Comparison of ENCODE assay signal across 17 cellular contexts in the genomic region with DNA sequence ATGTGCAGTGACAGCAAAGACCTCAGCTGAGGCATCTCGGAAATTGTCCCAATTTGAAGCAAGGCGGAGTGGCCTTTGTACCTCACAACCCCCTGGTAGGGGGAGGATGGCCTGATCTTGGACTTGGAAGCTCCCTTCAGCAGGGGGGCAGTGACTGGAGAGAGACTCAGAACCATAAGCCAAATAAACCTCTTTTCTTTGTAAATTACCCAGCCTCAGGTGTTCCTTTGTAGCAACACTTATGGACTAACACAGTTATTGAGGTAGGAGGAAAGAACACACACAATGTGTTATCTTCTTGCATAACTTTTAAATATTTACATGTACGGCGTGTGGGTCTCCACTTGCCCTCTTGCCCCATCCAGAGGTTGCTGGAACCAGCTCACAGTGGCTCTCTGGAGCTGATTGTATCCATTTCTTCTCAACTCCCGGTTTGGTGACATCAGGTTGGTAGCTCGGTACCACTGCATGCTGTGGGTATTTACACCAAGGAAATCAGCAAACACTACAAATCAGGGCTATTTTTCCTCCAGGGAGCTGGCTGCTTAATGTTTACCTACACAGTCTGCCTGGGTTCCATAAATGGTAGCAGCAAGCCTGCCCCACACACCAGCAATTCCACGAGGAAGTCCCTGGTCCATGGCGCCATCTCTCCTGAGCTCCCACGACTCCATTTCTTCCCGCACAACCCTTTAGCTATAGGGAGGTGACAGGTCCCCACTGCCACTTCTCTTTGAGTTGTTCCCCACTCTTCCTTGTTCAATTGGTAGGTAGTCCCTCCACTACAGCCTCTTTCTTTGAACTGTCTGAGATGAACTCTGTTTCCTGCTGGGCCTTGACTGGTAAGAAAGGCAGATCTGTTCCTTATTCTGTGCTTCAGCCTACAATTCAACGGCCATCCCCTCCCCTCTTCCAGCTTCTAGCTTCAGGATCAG. TPM values are rescaled to one million over a fixed set of nuclear protein-coding genes. Genes with fewer than 3 reads are reported as not detected.
DNase-seq lines count a peak whose midpoint lies in the region; ATAC-seq and TF ChIP-seq lines count a peak whose summit lies in the region.
"Had no signal": no experiment of that assay in that cellular context is flagged by ENCODE, and none has a peak within 500 bp of the region (broad histone marks: within the 10 kb centered on the region; RNA-seq: fewer than 3 reads in every experiment).

No MANE protein-coding gene starts in this region.

- no peak for TF ChIP-seq POLR2A in right lobe of liver (IDR thresholded peaks at IDR 0.05)

- H3K4me3 Mint-ChIP-seq in WTC11 (no peak overlapping the region), type B pancreatic cell (no peak overlapping the region)
- no peak overlapping the region for H3K4me3 Mint-ChIP-seq in CD8-positive, alpha-beta T cell
- H3K4me3 Mint-ChIP-seq: CD4-positive, alpha-beta T cell; HFFc6 had no signal

- POLR2A ChIA-PET in WTC11 (lab: Charles Lee): no interaction called here
- POLR2A ChIA-PET in CD8-positive, alpha-beta T cell (lab: Charles Lee): interaction anchor here (0.7 kb wide), 1 partner anchor 221 kb away, joined by 3 read pairs; no protein-coding TSS in a partner anchor

- ATAC-seq in WTC11: no peak
- peak; percentile 83 to 88 (median 85) for ATAC-seq in right lobe of liver
- ATAC-seq in CD8-positive, alpha-beta T cell: no peak
- ATAC-seq: HCT116 had no signal

- no peaks in the 10 kb centered on the region for H3K4me1 Mint-ChIP-seq in WTC11
- no peaks in the 10 kb centered on the region for H3K4me1 Mint-ChIP-seq in type B pancreatic cell (ENCODE audit: unreplicated experiment)
- H3K4me1 Mint-ChIP-seq in CD8-positive, alpha-beta T cell (ENCODE audit: low read depth): no peaks in the 10 kb centered on the region

- H3K27ac ChIP-seq in right lobe of liver: peak overlapping the region in 2 of 3 donors; percentile 80 to 84
- H3K27ac ChIP-seq in CD8-positive, alpha-beta T cell (ENCODE audit: low read depth, low read length): no peak overlapping the region
- H3K27ac ChIP-seq: C4-2B had no signal

- CTCF ChIA-PET in WTC11 (lab: Charles Lee): interaction anchor here (1.1 kb wide), 1 partner anchor 83 kb away, joined by 3 read pairs; no protein-coding TSS in a partner anchor
- CTCF ChIA-PET in CD8-positive, alpha-beta T cell (lab: Charles Lee): no interaction called here

- H3K4me3 ChIP-seq in right lobe of liver: no peak overlapping the region
- no peak overlapping the region for H3K4me3 ChIP-seq in CD8-positive, alpha-beta T cell (ENCODE audit: low read depth, low read length)

- H3K36me3 ChIP-seq in right lobe of liver: no peaks in the 10 kb centered on the region
- H3K36me3 ChIP-seq in CD8-positive, alpha-beta T cell (ENCODE audit: insufficient read depth, low read length): no peaks in the 10 kb centered on the region
- H3K36me3 ChIP-seq: BE2C had no signal

- H3K27ac Mint-ChIP-seq in WTC11 (no peak overlapping the region), type B pancreatic cell (peak overlapping the region; percentile 18)
- no peak overlapping the region for H3K27ac Mint-ChIP-seq in CD8-positive, alpha-beta T cell
- H3K27ac Mint-ChIP-seq: CD4-positive, alpha-beta T cell; HFFc6 had no signal

- DNase-seq in HuH-7 (ENCODE audit: low spot score): peak; percentile 64
- DNase-seq in WTC11 (ENCODE audit: low spot score): no peak
- DNase-seq in right lobe of liver: peak; percentile 67 to 85 (median 85)
- no peak for DNase-seq in type B pancreatic cell (ENCODE audit: extremely low spot score, unreplicated experiment)
- no peak for DNase-seq in CD8-positive, alpha-beta T cell
- no peak for DNase-seq in NCI-H146 (lab: John Stamatoyannopoulos, UW)
- no peak for DNase-seq in germinal center (ENCODE audit: low spot score)
- DNase-seq: ACHN; BE2C; Calu3; CD4-positive, alpha-beta T cell; GDM1; GOT3; H7; HFFc6 had no signal

- H3K27me3 ChIP-seq in right lobe of liver: no peaks in the 10 kb centered on the region
- no peaks in the 10 kb centered on the region for H3K27me3 ChIP-seq in CD8-positive, alpha-beta T cell (ENCODE audit: insufficient read depth, low read length)
- H3K27me3 ChIP-seq: BE2C had no signal

- TF ChIP-seq CTCF in WTC11 (IDR thresholded peaks at IDR 0.05) (no peak), right lobe of liver (IDR thresholded peaks at IDR 0.05) (no peak), type B pancreatic cell (conservative IDR thresholded peaks at IDR 0.05) (no peak)
- TF ChIP-seq CTCF in CD8-positive, alpha-beta T cell (IDR thresholded peaks at IDR 0.05): no peak

- peaks cover 31% of the 10 kb centered on the region for H3K9me3 Mint-ChIP-seq in WTC11
- H3K9me3 Mint-ChIP-seq in type B pancreatic cell: no peaks in the 10 kb centered on the region
- no peaks in the 10 kb centered on the region for H3K9me3 Mint-ChIP-seq in CD8-positive, alpha-beta T cell
- H3K9me3 Mint-ChIP-seq: CD4-positive, alpha-beta T cell had no signal

- H3K9me3 ChIP-seq in right lobe of liver: no peaks in the 10 kb centered on the region
- H3K9me3 ChIP-seq in CD8-positive, alpha-beta T cell (ENCODE audit: low read length): no peaks in the 10 kb centered on the region
- H3K9me3 ChIP-seq: BE2C had no signal

- intact Hi-C loops in right lobe of liver (cut with DNase I): no loop called here
- intact Hi-C loops in CD8-positive, alpha-beta T cell (cut with DNase I, micrococcal nuclease): no loop called here

- H3K4me1 ChIP-seq in right lobe of liver: peaks cover 0 to 24% (median 8%) of the 10 kb centered on the region in 4 donors
- no peaks in the 10 kb centered on the region for H3K4me1 ChIP-seq in CD8-positive, alpha-beta T cell (ENCODE audit: insufficient read depth, low read length)
- H3K4me1 ChIP-seq: BE2C had no signal

- H3K36me3 Mint-ChIP-seq in WTC11 (no peaks in the 10 kb centered on the region), type B pancreatic cell (no peaks in the 10 kb centered on the region)
- H3K36me3 Mint-ChIP-seq in CD8-positive, alpha-beta T cell: no peaks in the 10 kb centered on the region

- WGBS in right lobe of liver (ENCODE audit: insufficient coverage, low coverage, low lambda C conversion rate, missing lambda C conversion rate): 47% methylated on average over 11 of the region's 11 CpGs

- H3K27me3 Mint-ChIP-seq in WTC11 (ENCODE audit: low read depth): no peaks in the 10 kb centered on the region
- H3K27me3 Mint-ChIP-seq in type B pancreatic cell: no peaks in the 10 kb centered on the region
- peaks cover 8% of the 10 kb centered on the region for H3K27me3 Mint-ChIP-seq in CD8-positive, alpha-beta T cell (ENCODE audit: low read depth)

TF ChIP-seq in WTC11, 78 proteins besides CTCF, POLR2A, EP300 and RAD21:
- TF ChIP-seq, protein P1, sequence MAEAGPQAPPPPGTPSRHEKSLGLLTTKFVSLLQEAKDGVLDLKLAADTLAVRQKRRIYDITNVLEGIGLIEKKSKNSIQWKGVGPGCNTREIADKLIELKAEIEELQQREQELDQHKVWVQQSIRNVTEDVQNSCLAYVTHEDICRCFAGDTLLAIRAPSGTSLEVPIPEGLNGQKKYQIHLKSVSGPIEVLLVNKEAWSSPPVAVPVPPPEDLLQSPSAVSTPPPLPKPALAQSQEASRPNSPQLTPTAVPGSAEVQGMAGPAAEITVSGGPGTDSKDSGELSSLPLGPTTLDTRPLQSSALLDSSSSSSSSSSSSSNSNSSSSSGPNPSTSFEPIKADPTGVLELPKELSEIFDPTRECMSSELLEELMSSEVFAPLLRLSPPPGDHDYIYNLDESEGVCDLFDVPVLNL (CRISPR knock-in tag; IDR thresholded peaks at IDR 0.05; ENCODE audit: borderline replicate concordance, low read depth): no peak
- peak; percentile 72; the same call in 1 of the 2 replicates for TF ChIP-seq GABPB1 (CRISPR knock-in tag; IDR thresholded peaks at IDR 0.05)
- TF ChIP-seq, protein P2, sequence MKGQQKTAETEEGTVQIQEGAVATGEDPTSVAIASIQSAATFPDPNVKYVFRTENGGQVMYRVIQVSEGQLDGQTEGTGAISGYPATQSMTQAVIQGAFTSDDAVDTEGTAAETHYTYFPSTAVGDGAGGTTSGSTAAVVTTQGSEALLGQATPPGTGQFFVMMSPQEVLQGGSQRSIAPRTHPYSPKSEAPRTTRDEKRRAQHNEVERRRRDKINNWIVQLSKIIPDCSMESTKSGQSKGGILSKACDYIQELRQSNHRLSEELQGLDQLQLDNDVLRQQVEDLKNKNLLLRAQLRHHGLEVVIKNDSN (CRISPR knock-in tag; IDR thresholded peaks at IDR 0.05): no peak
TF ChIP-seq in WTC11: peak in this region for 1.

RNA-seq across cellular contexts. Expression of a gene that starts 54.3 kb away (rescaled TPM):
- 11.6 to 12.4 TPM (median 12.2 TPM) in 3 replicates for total RNA-seq in WTC11 (2021)
- 1 to 10 TPM; 2.5 to 6.1 (median 4.3) TPM for total RNA-seq in right lobe of liver
- 15.1 and 16.7 TPM in 2 replicates for total RNA-seq in type B pancreatic cell (ENCODE audit: low replicate concordance)
- total RNA-seq in CD8-positive, alpha-beta T cell: 10 to 100 TPM; 10.7 to 11.5 TPM

Comparison
In these comparisons a context has a peak if more than half of its experiments do, and no peak if none do; other contexts are left out.
1. DNase-seq: peak in HuH-7 (single experiment) and right lobe of liver (3 of 3); none in WTC11 (single experiment), type B pancreatic cell (single experiment), CD8-positive, alpha-beta T cell (0 of 7), NCI-H146 (single experiment) and germinal center (single experiment).
2. ATAC-seq: peak in right lobe of liver (4 of 4); none in WTC11 (single experiment) and CD8-positive, alpha-beta T cell (single experiment).